ENCODE assay signal across 8 cellular contexts in the genomic region with DNA sequence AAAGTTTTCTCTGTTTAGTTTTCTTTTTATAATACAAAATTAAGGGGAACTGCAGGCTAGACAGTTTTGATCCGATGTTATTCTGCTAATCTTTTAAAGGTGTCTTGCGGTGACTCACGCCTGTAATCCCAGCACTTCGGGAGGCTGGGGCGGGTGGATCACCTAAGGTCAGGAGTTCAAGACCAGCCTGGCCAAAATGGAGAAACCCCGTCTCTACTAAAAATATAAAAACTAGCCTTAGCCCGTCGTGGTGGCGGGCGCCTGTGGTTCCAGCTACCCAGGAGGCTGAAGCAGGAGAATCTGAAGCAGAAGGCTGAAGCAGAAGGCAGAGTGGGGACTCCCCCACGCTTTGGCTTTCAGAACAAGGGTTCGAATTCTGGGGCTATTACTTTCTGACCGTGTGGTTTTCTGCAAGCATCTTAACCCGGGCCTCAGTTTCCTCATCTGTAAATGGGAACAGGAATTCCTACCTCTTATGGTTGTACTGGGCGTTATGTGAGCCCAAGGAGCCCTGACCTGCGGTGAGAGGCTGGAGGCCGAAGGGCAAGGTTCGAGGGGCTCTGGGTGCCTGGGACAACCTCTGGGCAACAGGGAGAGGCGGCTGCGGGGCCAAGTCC. TPM values are rescaled to one million over a fixed set of nuclear protein-coding genes. Genes with fewer than 3 reads are reported as not detected.
A peak's percentile ranks its signal among the peaks of the same experiment; 100 is the strongest.
DNase-seq lines count a peak whose midpoint lies in the region; ATAC-seq and TF ChIP-seq lines count a peak whose summit lies in the region.

No MANE protein-coding gene starts in this region.

- H3K4me1 Mint-ChIP-seq in naive thymus-derived CD8-positive, alpha-beta T cell, result peaks cover 11 to 44% (median 31%) of the 10 kb centered on the region in 4 donors

- H3K4me3 ChIP-seq in BJ (ENCODE audit: low read depth, low read length) (peak overlapping the region; percentile 70), dorsolateral prefrontal cortex (peak overlapping the region; percentile 63 to 99 (median 89))

- POLR2A ChIA-PET in BJ (lab: Charles Lee), result no interaction called here
- POLR2A ChIA-PET in naive thymus-derived CD8-positive, alpha-beta T cell (lab: Charles Lee), result interaction anchor here (0.6 to 2.8 kb wide), 7 partner anchors 8 to 658 kb away, joined by 3 to 17 read pairs (median 4); partner anchors contain the start of genes GINS3, USB1 and ZNF319

- H3K36me3 ChIP-seq in BJ (ENCODE audit: control insufficient read depth, insufficient read depth, low read length) (no peaks in the 10 kb centered on the region; the same call in 1 of the 2 replicates), KOPT-K1 (ENCODE audit: insufficient read depth, low read length) (peaks cover 14% of the 10 kb centered on the region; the same call in 1 of the 2 replicates)

- H3K27me3 ChIP-seq in BJ (ENCODE audit: control insufficient read depth, insufficient read depth, low read length), result no peaks in the 10 kb centered on the region
- H3K27me3 ChIP-seq in dorsolateral prefrontal cortex, result no peaks in the 10 kb centered on the region

- ATAC-seq in naive thymus-derived CD8-positive, alpha-beta T cell, result no peak

- H3K36me3 Mint-ChIP-seq in naive thymus-derived CD8-positive, alpha-beta T cell, result peaks cover 0 to 6% (median 0%) of the 10 kb centered on the region in 3 donors

- H3K27ac ChIP-seq in KOPT-K1 (ENCODE audit: low read depth, low read length, poor library complexity, severe bottlenecking), result peak overlapping the region; percentile 82
- H3K27ac ChIP-seq in dorsolateral prefrontal cortex, result peak overlapping the region in 57 of 59 donors; percentile 15 to 94 (median 86)

- H3K4me3 Mint-ChIP-seq in naive thymus-derived CD8-positive, alpha-beta T cell, result peak overlapping the region; percentile 92 to 100 (median 96)

- peak overlapping the region; percentile 92 to 99 (median 96) for H3K27ac Mint-ChIP-seq in naive thymus-derived CD8-positive, alpha-beta T cell

- peaks cover 0 to 2% (median 0%) of the 10 kb centered on the region in 5 donors for H3K27me3 Mint-ChIP-seq in naive thymus-derived CD8-positive, alpha-beta T cell

- TF ChIP-seq CTCF in BJ (IDR thresholded peaks at IDR 0.05; ENCODE audit: insufficient read depth, low read depth, low read length) (no peak), dorsolateral prefrontal cortex (IDR thresholded peaks at IDR 0.05 in 54 of 56, conservative IDR thresholded peaks at IDR 0.05 in 2 of 56; ENCODE audit: low read depth in 1 of 56, partially characterized antibody in 56 of 56) (no peak)

- CTCF ChIA-PET in BJ (lab: Yijun Ruan, JAX), result interaction anchor here (1.2 to 1.3 kb wide), 2 partner anchors 13 to 129 kb away, joined by 3 to 5 read pairs; no protein-coding TSS in a partner anchor

- DNase-seq in BJ (ENCODE audit: low read depth), result no peak
- peak in 1 of 10 donors; percentile 22 for DNase-seq in dorsolateral prefrontal cortex
- DNase-seq in naive thymus-derived CD8-positive, alpha-beta T cell, result no peak
- no peak for DNase-seq in NCI-H1436 (lab: John Stamatoyannopoulos, UW)
- DNase-seq in SK-N-DZ (ENCODE audit: low spot score), result no peak
- no peak for DNase-seq in superior temporal gyrus (ENCODE audit: extremely low spot score)
- no peak for DNase-seq in central memory CD4-positive, alpha-beta T cell

- intact Hi-C loops in dorsolateral prefrontal cortex (cut with DNase I), result no loop called here

- H3K9me3 ChIP-seq in KOPT-K1 (ENCODE audit: insufficient read depth, low read length, poor library complexity, severe bottlenecking), result peaks cover 12% of the 10 kb centered on the region

- peaks cover 0 to 13% (median 4%) of the 10 kb centered on the region in 9 donors for H3K9me3 Mint-ChIP-seq in naive thymus-derived CD8-positive, alpha-beta T cell

RNA-seq across cellular contexts. Expression of gene KATNB1, which starts 1.2 kb away (rescaled TPM):
- 14.3 and 28.1 TPM in 2 replicates for polyA plus RNA-seq in BJ (2011; rRNA removed)
- 10.5 and 13.9 TPM in 2 replicates for polyA minus RNA-seq in BJ (2011; rRNA and poly(A)+ RNA removed)
- total RNA-seq in dorsolateral prefrontal cortex, result 10 to 100 TPM; 30.7 to 87.4 (median 61.2) TPM
- 10 to 100 TPM; 26.1 to 27.4 TPM for total RNA-seq in naive thymus-derived CD8-positive, alpha-beta T cell
- 10 to 100 TPM; 16.3 to 28.6 (median 20.1) TPM for polyA plus RNA-seq in naive thymus-derived CD8-positive, alpha-beta T cell
- polyA plus RNA-seq in SK-N-DZ (2014; cell fraction: cytosol; rRNA removed), result 72.4 and 75.6 TPM in 2 replicates
- polyA plus RNA-seq in SK-N-DZ (2014; cell fraction: nucleus; rRNA removed), result 225 and 228 TPM in 2 replicates

RNA-seq across cellular contexts. Expression of gene DRC7, which starts 39.8 kb away (rescaled TPM):
- not detected in 2 replicates for polyA plus RNA-seq in BJ (2011; rRNA removed)
- polyA minus RNA-seq in BJ (2011; rRNA and poly(A)+ RNA removed), result not detected in 2 replicates
- total RNA-seq in dorsolateral prefrontal cortex, result 1 to 10 TPM in 77 of 120 experiments, under 1 TPM in 35, not detected in 8; 0.32 to 5.3 (median 1.4) TPM
- not detected for total RNA-seq in naive thymus-derived CD8-positive, alpha-beta T cell
- polyA plus RNA-seq in naive thymus-derived CD8-positive, alpha-beta T cell, result not detected
- 0.14 TPM in 1 of 2 replicates, not detected in the other for polyA plus RNA-seq in SK-N-DZ (2014; cell fraction: cytosol; rRNA removed)
- not detected in 2 replicates for polyA plus RNA-seq in SK-N-DZ (2014; cell fraction: nucleus; rRNA removed)
